1 cellular context compared by ENCODE assay signal in the genomic region with DNA sequence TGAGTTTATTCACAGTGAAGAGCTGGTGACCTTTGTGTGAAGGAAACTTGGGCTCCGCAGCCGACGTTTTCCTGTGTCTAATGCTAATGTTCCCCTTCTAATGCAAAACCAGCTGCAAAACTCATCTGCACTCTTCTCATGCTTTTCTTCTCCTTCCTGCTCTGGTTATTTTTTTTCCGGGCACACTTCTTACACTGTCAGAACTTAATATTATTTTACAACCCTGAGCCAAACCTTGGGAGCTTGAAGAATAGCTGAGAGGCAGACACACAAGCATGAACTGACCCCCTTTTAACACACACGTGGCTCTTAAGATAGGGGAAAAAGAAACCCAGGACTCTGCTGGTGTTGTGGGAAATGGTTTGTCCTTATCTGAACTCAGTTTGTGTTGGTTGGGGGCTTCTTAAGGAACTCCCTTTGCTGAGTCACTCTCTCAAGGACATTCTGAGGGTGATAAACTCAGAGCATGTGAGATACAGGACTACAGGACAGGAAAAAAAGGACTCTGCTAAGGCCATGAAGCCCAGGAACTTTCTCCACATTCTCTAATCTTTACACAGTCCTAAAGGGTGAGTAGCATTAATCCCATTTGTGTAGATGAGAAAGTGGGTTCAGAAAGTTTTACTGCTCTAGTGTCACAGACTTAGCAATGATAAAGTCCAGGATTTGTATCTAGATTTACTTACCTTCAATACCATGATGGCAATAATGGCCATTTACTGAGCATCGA.
TF ChIP-seq lines count a peak whose summit lies in the region.

No MANE protein-coding gene starts in this region.

TF ChIP-seq in K562, 482 proteins besides CTCF, POLR2A, EP300 and RAD21 (continued from another document and continues in another):
- TF ChIP-seq GMEB1 (CRISPR knock-in tag; IDR thresholded peaks at IDR 0.05) (no peak), E2F8 (IDR thresholded peaks at IDR 0.05; ENCODE audit: low read depth, partially characterized antibody) (peak; percentile 54), EZH2 (IDR thresholded peaks at IDR 0.05; ENCODE audit: borderline replicate concordance, low read depth, low read length) (no peak), ZBTB33 (CRISPR knock-in tag; IDR thresholded peaks at IDR 0.05) (no peak), TAF1 (IDR thresholded peaks at IDR 0.05; ENCODE audit: control insufficient read depth, extremely low read depth, insufficient read depth, low read length, severe bottlenecking) (peak; percentile 76), ZNF324 (CRISPR knock-in tag; IDR thresholded peaks at IDR 0.05) (no peak), FUS (optimal IDR thresholded peaks at IDR 0.05; ENCODE audit: low read depth, low read length) (no peak), EP400 (IDR thresholded peaks at IDR 0.05) (peak; percentile 90), ZBTB7A (IDR thresholded peaks at IDR 0.05; ENCODE audit: borderline replicate concordance, control insufficient read depth, low read depth, low read length) (peak; percentile 93), CBFA2T3 (IDR thresholded peaks at IDR 0.05) (peak; percentile 88), FOXK1 (CRISPR knock-in tag; IDR thresholded peaks at IDR 0.05; ENCODE audit: borderline replicate concordance) (no peak), AFF1 (IDR thresholded peaks at IDR 0.05; ENCODE audit: low read depth in 1 of 2, partially characterized antibody in 2 of 2) (peak; percentile 73 to 86), ZNF584 (CRISPR knock-in tag; IDR thresholded peaks at IDR 0.05; ENCODE audit: low read depth) (no peak; the same call in 1 of the 2 replicates), SNIP1 (IDR thresholded peaks at IDR 0.05; ENCODE audit: low read depth) (no peak), MEF2D (tag; conservative IDR thresholded peaks at IDR 0.05; ENCODE audit: low read depth) (0 out of 2 replicates have a peak, but pooled peaks have one; percentile 40), HNRNPK (IDR thresholded peaks at IDR 0.05; ENCODE audit: low read depth, low read length, poor library complexity, severe bottlenecking) (no peak), NCOR1 (IDR thresholded peaks at IDR 0.05) (peak; percentile 88), BACH1 (tag; IDR thresholded peaks at IDR 0.05) (peak; percentile 80; the same call in 1 of the 2 replicates), CC2D1A (IDR thresholded peaks at IDR 0.05) (no peak; the same call in none of the 2 replicates), ZSCAN32 (CRISPR knock-in tag; IDR thresholded peaks at IDR 0.05) (no peak), ZNF140 (CRISPR knock-in tag; IDR thresholded peaks at IDR 0.05) (no peak), ELF4 (CRISPR knock-in tag; IDR thresholded peaks at IDR 0.05) (0 out of 2 replicates have a peak, but pooled peaks have one; percentile 32), KLF16 (IDR thresholded peaks at IDR 0.05) (0 out of 2 replicates have a peak, but pooled peaks have one; percentile 12), MYNN (IDR thresholded peaks at IDR 0.05) (peak; percentile 71; the same call in 1 of the 2 replicates), MYNN (CRISPR knock-in tag; IDR thresholded peaks at IDR 0.05) (no peak), ZNF561 (CRISPR knock-in tag; conservative IDR thresholded peaks at IDR 0.05) (no peak), YBX1 (IDR thresholded peaks at IDR 0.05) (no peak), DMBX1 (CRISPR knock-in tag; IDR thresholded peaks at IDR 0.05; ENCODE audit: borderline replicate concordance) (peak; percentile 30; the same call in 1 of the 2 replicates), NONO (IDR thresholded peaks at IDR 0.05; ENCODE audit: low read depth in 2 of 2, low read length in 1 of 2) (no peak), GABPB2 (CRISPR knock-in tag; conservative IDR thresholded peaks at IDR 0.05) (no peak), ZNF785 (CRISPR knock-in tag; IDR thresholded peaks at IDR 0.05) (no peak), ZNF778 (CRISPR knock-in tag; IDR thresholded peaks at IDR 0.05) (no peak)
- TF ChIP-seq, protein P1, sequence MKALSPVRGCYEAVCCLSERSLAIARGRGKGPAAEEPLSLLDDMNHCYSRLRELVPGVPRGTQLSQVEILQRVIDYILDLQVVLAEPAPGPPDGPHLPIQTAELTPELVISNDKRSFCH (CRISPR knock-in tag; IDR thresholded peaks at IDR 0.05), result no peak
- TF ChIP-seq, protein P1 (tag; IDR thresholded peaks at IDR 0.05), result peak; percentile 54; the same call in 1 of the 2 replicates
- TF ChIP-seq, protein P2, sequence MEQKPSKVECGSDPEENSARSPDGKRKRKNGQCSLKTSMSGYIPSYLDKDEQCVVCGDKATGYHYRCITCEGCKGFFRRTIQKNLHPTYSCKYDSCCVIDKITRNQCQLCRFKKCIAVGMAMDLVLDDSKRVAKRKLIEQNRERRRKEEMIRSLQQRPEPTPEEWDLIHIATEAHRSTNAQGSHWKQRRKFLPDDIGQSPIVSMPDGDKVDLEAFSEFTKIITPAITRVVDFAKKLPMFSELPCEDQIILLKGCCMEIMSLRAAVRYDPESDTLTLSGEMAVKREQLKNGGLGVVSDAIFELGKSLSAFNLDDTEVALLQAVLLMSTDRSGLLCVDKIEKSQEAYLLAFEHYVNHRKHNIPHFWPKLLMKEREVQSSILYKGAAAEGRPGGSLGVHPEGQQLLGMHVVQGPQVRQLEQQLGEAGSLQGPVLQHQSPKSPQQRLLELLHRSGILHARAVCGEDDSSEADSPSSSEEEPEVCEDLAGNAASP (IDR thresholded peaks at IDR 0.05), result peak; percentile 96
- TF ChIP-seq, protein P3, sequence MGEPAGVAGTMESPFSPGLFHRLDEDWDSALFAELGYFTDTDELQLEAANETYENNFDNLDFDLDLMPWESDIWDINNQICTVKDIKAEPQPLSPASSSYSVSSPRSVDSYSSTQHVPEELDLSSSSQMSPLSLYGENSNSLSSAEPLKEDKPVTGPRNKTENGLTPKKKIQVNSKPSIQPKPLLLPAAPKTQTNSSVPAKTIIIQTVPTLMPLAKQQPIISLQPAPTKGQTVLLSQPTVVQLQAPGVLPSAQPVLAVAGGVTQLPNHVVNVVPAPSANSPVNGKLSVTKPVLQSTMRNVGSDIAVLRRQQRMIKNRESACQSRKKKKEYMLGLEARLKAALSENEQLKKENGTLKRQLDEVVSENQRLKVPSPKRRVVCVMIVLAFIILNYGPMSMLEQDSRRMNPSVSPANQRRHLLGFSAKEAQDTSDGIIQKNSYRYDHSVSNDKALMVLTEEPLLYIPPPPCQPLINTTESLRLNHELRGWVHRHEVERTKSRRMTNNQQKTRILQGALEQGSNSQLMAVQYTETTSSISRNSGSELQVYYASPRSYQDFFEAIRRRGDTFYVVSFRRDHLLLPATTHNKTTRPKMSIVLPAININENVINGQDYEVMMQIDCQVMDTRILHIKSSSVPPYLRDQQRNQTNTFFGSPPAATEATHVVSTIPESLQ (CRISPR knock-in tag; IDR thresholded peaks at IDR 0.05), result peak; percentile 86; the same call in 1 of the 2 replicates
- TF ChIP-seq, protein P4, sequence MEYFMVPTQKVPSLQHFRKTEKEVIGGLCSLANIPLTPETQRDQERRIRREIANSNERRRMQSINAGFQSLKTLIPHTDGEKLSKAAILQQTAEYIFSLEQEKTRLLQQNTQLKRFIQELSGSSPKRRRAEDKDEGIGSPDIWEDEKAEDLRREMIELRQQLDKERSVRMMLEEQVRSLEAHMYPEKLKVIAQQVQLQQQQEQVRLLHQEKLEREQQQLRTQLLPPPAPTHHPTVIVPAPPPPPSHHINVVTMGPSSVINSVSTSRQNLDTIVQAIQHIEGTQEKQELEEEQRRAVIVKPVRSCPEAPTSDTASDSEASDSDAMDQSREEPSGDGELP (CRISPR knock-in tag; IDR thresholded peaks at IDR 0.05; ENCODE audit: borderline replicate concordance), result no peak
- TF ChIP-seq, protein P5, sequence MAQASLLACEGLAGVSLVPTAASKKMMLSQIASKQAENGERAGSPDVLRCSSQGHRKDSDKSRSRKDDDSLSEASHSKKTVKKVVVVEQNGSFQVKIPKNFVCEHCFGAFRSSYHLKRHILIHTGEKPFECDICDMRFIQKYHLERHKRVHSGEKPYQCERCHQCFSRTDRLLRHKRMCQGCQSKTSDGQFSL (CRISPR knock-in tag; IDR thresholded peaks at IDR 0.05), result no peak
- TF ChIP-seq, protein P5 (tag; IDR thresholded peaks at IDR 0.05), result no peak
- TF ChIP-seq, protein P6, sequence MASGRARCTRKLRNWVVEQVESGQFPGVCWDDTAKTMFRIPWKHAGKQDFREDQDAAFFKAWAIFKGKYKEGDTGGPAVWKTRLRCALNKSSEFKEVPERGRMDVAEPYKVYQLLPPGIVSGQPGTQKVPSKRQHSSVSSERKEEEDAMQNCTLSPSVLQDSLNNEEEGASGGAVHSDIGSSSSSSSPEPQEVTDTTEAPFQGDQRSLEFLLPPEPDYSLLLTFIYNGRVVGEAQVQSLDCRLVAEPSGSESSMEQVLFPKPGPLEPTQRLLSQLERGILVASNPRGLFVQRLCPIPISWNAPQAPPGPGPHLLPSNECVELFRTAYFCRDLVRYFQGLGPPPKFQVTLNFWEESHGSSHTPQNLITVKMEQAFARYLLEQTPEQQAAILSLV (tag; IDR thresholded peaks at IDR 0.05), result no peak
